In the genomic region with DNA sequence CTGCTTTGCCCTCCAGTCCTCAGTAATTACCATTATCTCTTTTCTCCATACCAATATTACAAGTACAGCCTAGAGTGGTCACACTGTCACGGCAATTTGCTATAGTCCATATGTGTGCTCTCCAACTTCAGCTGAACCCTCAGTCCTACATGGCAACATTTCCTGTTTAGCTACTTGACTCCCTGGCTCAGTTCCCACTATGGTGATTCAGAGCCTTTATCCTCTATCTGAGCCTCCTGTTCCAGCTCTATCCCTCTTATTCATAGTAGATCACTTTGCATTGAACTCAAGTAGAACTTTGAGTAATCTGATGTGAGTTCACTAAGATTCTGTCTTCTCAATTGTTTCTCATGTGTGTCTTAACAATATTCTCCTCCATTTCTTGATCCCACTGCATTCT, we compare ENCODE assay signal across 10 cellular contexts. TPM values are rescaled to one million over a fixed set of nuclear protein-coding genes. Genes with fewer than 3 reads are reported as not detected.
A peak's percentile ranks its signal among the peaks of the same experiment; 100 is the strongest.
DNase-seq lines count a peak whose midpoint lies in the region; ATAC-seq and TF ChIP-seq lines count a peak whose summit lies in the region.
"Had no signal": no experiment of that assay in that cellular context is flagged by ENCODE, and none has a peak within 500 bp of the region (broad histone marks: within the 10 kb centered on the region; RNA-seq: fewer than 3 reads in every experiment).

No MANE protein-coding gene starts in this region.

- H3K36me3 ChIP-seq in brain microvascular endothelial cell (replicated peaks): no peaks in the 10 kb centered on the region
- H3K36me3 ChIP-seq in osteoblast (ENCODE audit: insufficient read depth, low read length): peaks cover 4% of the 10 kb centered on the region

- DNase-seq in DMS79 treated with DMSO at 0.1 percent for 48 hours (lab: John Stamatoyannopoulos, UW) (peak; percentile 91), NCI-H2029 treated with DMSO at 0.1 percent for 48 hours (lab: John Stamatoyannopoulos, UW) (peak; percentile 95), brain microvascular endothelial cell (peak; percentile 97), osteoblast (ENCODE audit: insufficient read length, low spot score, missing footprints) (peak; percentile 73), NCI-H1930 (lab: John Stamatoyannopoulos, UW) (no peak), left lobe of liver (ENCODE audit: low spot score) (no peak)
- no peak for DNase-seq in stimulated activated effector memory CD8-positive, alpha-beta T cell treated with anti-CD3 and anti-CD28 coated beads, Interleukin-12 subunit alpha, Interleukin-12 subunit beta, amount 100 ng/mL, for 72 hours (ENCODE audit: low spot score in 2 of 2)
- DNase-seq in activated effector memory CD4-positive, alpha-beta T cell treated with anti-CD3 and anti-CD28 coated beads, Interleukin-2, amount 50 U/mL, for 16 hours: no peak
- DNase-seq: activated effector memory CD4-positive, alpha-beta T cell treated with Interleukin-2 at 50 U/mL for 16 hours had no signal

- in situ Hi-C loops in brain microvascular endothelial cell (cut with HindIII; ENCODE audit: low pct_ligation_motif_present, low sequenced_read_pairs): no loop called here

- no peak for ATAC-seq in stimulated activated effector memory CD8-positive, alpha-beta T cell treated with anti-CD3 and anti-CD28 coated beads, Interleukin-12 subunit alpha, Interleukin-12 subunit beta, amount 100 ng/mL, for 72 hours
- ATAC-seq in left lobe of liver: no peak
- ATAC-seq: GM12878 had no signal

- no peaks in the 10 kb centered on the region for H3K27me3 ChIP-seq in brain microvascular endothelial cell (replicated peaks)
- no peaks in the 10 kb centered on the region for H3K27me3 ChIP-seq in osteoblast (ENCODE audit: insufficient read depth, low read length)

- peaks cover 71% of the 10 kb centered on the region for H3K36me3 Mint-ChIP-seq in stimulated activated effector memory CD8-positive, alpha-beta T cell treated with anti-CD3 and anti-CD28 coated beads, Interleukin-12 subunit alpha, Interleukin-12 subunit beta, amount 100 ng/mL, for 72 hours

- no peak overlapping the region for H3K4me3 Mint-ChIP-seq in stimulated activated effector memory CD8-positive, alpha-beta T cell treated with anti-CD3 and anti-CD28 coated beads, Interleukin-12 subunit alpha, Interleukin-12 subunit beta, amount 100 ng/mL, for 72 hours

- TF ChIP-seq CTCF in brain microvascular endothelial cell (IDR thresholded peaks at IDR 0.05; ENCODE audit: low read depth, low read length, missing control alignments) (no peak), osteoblast (IDR thresholded peaks at IDR 0.05; ENCODE audit: extremely low read depth, low read depth, low read length) (no peak)

- no peak overlapping the region for H3K4me2 ChIP-seq in osteoblast (ENCODE audit: insufficient read depth, low read length)

- H2AFZ ChIP-seq in osteoblast (ENCODE audit: low read length): no peak overlapping the region

- no peak overlapping the region for H3K4me3 ChIP-seq in brain microvascular endothelial cell (ENCODE audit: low read depth, low read length)
- H3K4me3 ChIP-seq in osteoblast (ENCODE audit: insufficient read depth, low read length): no peak overlapping the region
- H3K4me3 ChIP-seq: GM12878 had no signal

- H3K4me1 ChIP-seq in osteoblast (ENCODE audit: insufficient read depth, low read length): peaks cover 9% of the 10 kb centered on the region

- no peaks in the 10 kb centered on the region for H3K79me2 ChIP-seq in osteoblast (ENCODE audit: insufficient read depth, low read length)

- H3K27ac ChIP-seq in brain microvascular endothelial cell (peak overlapping the region; percentile 26), osteoblast (ENCODE audit: low read depth, low read length) (no peak overlapping the region)

- H3K27ac Mint-ChIP-seq in stimulated activated effector memory CD8-positive, alpha-beta T cell treated with anti-CD3 and anti-CD28 coated beads, Interleukin-12 subunit alpha, Interleukin-12 subunit beta, amount 100 ng/mL, for 72 hours: no peak overlapping the region

- no peaks in the 10 kb centered on the region for H3K9me3 ChIP-seq in osteoblast (ENCODE audit: low read depth, low read length)

- no peaks in the 10 kb centered on the region for H3K9me3 Mint-ChIP-seq in stimulated activated effector memory CD8-positive, alpha-beta T cell treated with anti-CD3 and anti-CD28 coated beads, Interleukin-12 subunit alpha, Interleukin-12 subunit beta, amount 100 ng/mL, for 72 hours

- H3K4me1 Mint-ChIP-seq in stimulated activated effector memory CD8-positive, alpha-beta T cell treated with anti-CD3 and anti-CD28 coated beads, Interleukin-12 subunit alpha, Interleukin-12 subunit beta, amount 100 ng/mL, for 72 hours: peaks cover 13% of the 10 kb centered on the region

- H4K20me1 ChIP-seq in osteoblast (ENCODE audit: insufficient read depth, low read length): no peaks in the 10 kb centered on the region

RNA-seq across cellular contexts. Expression of a gene that starts 43.7 kb away (rescaled TPM):
- total RNA-seq in osteoblast (22.7 and 29.3 TPM in 2 replicates), left lobe of liver (23.2 TPM)

RNA-seq across cellular contexts. Expression of a gene that starts 54.8 kb away (rescaled TPM):
- total RNA-seq in osteoblast: 95.2 and 146 TPM in 2 replicates
- total RNA-seq in left lobe of liver: 33.8 TPM

Comparison
In these comparisons a context has a peak if more than half of its experiments do, and no peak if none do; other contexts are left out.
1. DNase-seq: peak in DMS79 treated with DMSO at 0.1 percent for 48 hours (single experiment), NCI-H2029 treated with DMSO at 0.1 percent for 48 hours (single experiment), brain microvascular endothelial cell (single experiment) and osteoblast (single experiment); none in stimulated activated effector memory CD8-positive, alpha-beta T cell treated with anti-CD3 and anti-CD28 coated beads, Interleukin-12 subunit alpha, Interleukin-12 subunit beta, amount 100 ng/mL, for 72 hours (0 of 2), NCI-H1930 (0 of 2), left lobe of liver (single experiment) and activated effector memory CD4-positive, alpha-beta T cell treated with anti-CD3 and anti-CD28 coated beads, Interleukin-2, amount 50 U/mL, for 16 hours (single experiment).